22 cellular contexts compared by ENCODE assay signal in genomic region chr3:142953443-142953842, GRCh38. TPM values are rescaled to one million over a fixed set of nuclear protein-coding genes. Genes with fewer than 3 reads are reported as not detected.
A peak's percentile ranks its signal among the peaks of the same experiment; 100 is the strongest.
DNase-seq lines count a peak whose midpoint lies in the region; ATAC-seq, FAIRE-seq and TF ChIP-seq lines count a peak whose summit lies in the region.
"Had no signal": no experiment of that assay in that cellular context is flagged by ENCODE, and none has a peak within 500 bp of the region (broad histone marks: within the 10 kb centered on the region; RNA-seq: fewer than 3 reads in every experiment).

No MANE protein-coding gene starts in this region.

- DNase-seq in K562 (ENCODE audit: extremely low read depth in 1 of 4, low spot score in 3 of 4) (no peak), left lobe of liver (ENCODE audit: low spot score) (no peak), myocyte (ENCODE audit: low read depth) (peak; percentile 54)
- no peak for DNase-seq in activated naive CD8-positive, alpha-beta T cell treated with anti-CD3 and anti-CD28 coated beads, Interleukin-2, amount 50 U/mL, for 24 hours
- DNase-seq: C1 segment of cervical spinal cord; Calu3; CD4-positive, alpha-beta memory T cell; COR-L47; DMS53; DMS79 treated with DMSO at 0.1 percent for 48 hours; GF-D8; HFFc6 had no signal

- no peak for TF ChIP-seq CTCF in K562 (IDR thresholded peaks at IDR 0.05 in 2 of 3, conservative IDR thresholded peaks at IDR 0.05 in 1 of 3; ENCODE audit: insufficient read depth in 2 of 3, low read depth in 1 of 3, low read length in 3 of 3)

- no peaks in the 10 kb centered on the region for H3K36me3 ChIP-seq in K562 (ENCODE audit: control insufficient read depth, insufficient read depth, low read length)
- H3K36me3 ChIP-seq: HAP-1 had no signal

- H3K9me3 Mint-ChIP-seq in activated naive CD8-positive, alpha-beta T cell treated with anti-CD3 and anti-CD28 coated beads, Interleukin-2, amount 50 U/mL, for 24 hours = no peaks in the 10 kb centered on the region
- H3K9me3 Mint-ChIP-seq: CD4-positive, alpha-beta memory T cell; HFFc6 had no signal

- CTCF ChIA-PET in K562 (lab: Yijun Ruan, JAX; ENCODE audit: low intra/inter-chr PET ratio) = no interaction called here

- no peak for FAIRE-seq in K562 (lab: Jason Lieb, UNC)
- FAIRE-seq: GM12891, GM18507, H54 had no signal

- H3K27me3 ChIP-seq in K562 (ENCODE audit: control insufficient read depth in 2 of 2, insufficient read depth in 2 of 2, low read length in 2 of 2) = no peaks in the 10 kb centered on the region

- H3K27ac ChIP-seq in K562 (ENCODE audit: extremely low read depth, low read depth, low read length) = no peak overlapping the region

- ATAC-seq in K562 (peak; percentile 12; the same call in 2 of the 3 replicates), left lobe of liver (peak; percentile 35), HG03521 (IDR thresholded peaks at IDR 0.05; ENCODE audit: unreplicated experiment) (no peak), GM19463 (IDR thresholded peaks at IDR 0.05; ENCODE audit: unreplicated experiment) (no peak), HG02981 (IDR thresholded peaks at IDR 0.05; ENCODE audit: unreplicated experiment) (no peak)
- ATAC-seq in activated naive CD8-positive, alpha-beta T cell treated with anti-CD3 and anti-CD28 coated beads, Interleukin-2, amount 50 U/mL, for 24 hours = no peak

- no peaks in the 10 kb centered on the region for H3K79me2 ChIP-seq in K562 (ENCODE audit: control insufficient read depth, insufficient read depth, low read length)

- TF ChIP-seq EP300 in K562 (IDR thresholded peaks at IDR 0.05; ENCODE audit: low read length) = no peak

- in situ Hi-C loops in K562 (cut with MboI) = no loop called here

- H3K9me1 ChIP-seq in K562 (ENCODE audit: control insufficient read depth, insufficient read depth, low read length) = no peaks in the 10 kb centered on the region

- H3K27ac Mint-ChIP-seq in activated naive CD8-positive, alpha-beta T cell treated with anti-CD3 and anti-CD28 coated beads, Interleukin-2, amount 50 U/mL, for 24 hours = no peak overlapping the region
- H3K27ac Mint-ChIP-seq: CD4-positive, alpha-beta memory T cell; HFFc6 had no signal

- POLR2A ChIA-PET in K562 (lab: Yijun Ruan, JAX) = interaction anchor here (1.3 to 2.1 kb wide), 4 partner anchors 8 to 110 kb away, joined by 3 to 6 read pairs (median 4); no protein-coding TSS in a partner anchor

- 45% methylated on average over 3 of the region's 3 CpGs for WGBS in K562 (ENCODE audit: insufficient coverage, low coverage, missing lambda C conversion rate)

- H4K20me1 ChIP-seq in K562 (replicated peaks; ENCODE audit: control insufficient read depth, insufficient read depth, low read length) = no peaks in the 10 kb centered on the region

- no peak overlapping the region for H3K9ac ChIP-seq in K562 (ENCODE audit: insufficient read depth in 1 of 2, low read depth in 2 of 2, low read length in 2 of 2)

- no TSS peak for BruUV-seq in K562 (replicated peaks; lab: Mats Ljungman, UMichigan)

- no peak overlapping the region for H3K4me3 ChIP-seq in K562
- H3K4me3 ChIP-seq: HAP-1 had no signal

- peaks cover 3 to 16% of the 10 kb centered on the region in 2 experiments; a peak in 3 of 5 replicates for H3K4me1 ChIP-seq in K562 (replicated peaks in 1 of 2; ENCODE audit: control insufficient read depth in 2 of 2, insufficient read depth in 2 of 2, low read length in 2 of 2)
- H3K4me1 ChIP-seq: HAP-1 had no signal

- no peak overlapping the region for H3K4me2 ChIP-seq in K562 (ENCODE audit: insufficient read depth, low read length)

- no peak for TF ChIP-seq RAD21 in K562 (CRISPR knock-in tag; conservative IDR thresholded peaks at IDR 0.05 in 1 of 2, IDR thresholded peaks at IDR 0.05 in 1 of 2)

- no peak overlapping the region for H3K4me3 Mint-ChIP-seq in activated naive CD8-positive, alpha-beta T cell treated with anti-CD3 and anti-CD28 coated beads, Interleukin-2, amount 50 U/mL, for 24 hours
- H3K4me3 Mint-ChIP-seq: CD4-positive, alpha-beta memory T cell; HFFc6 had no signal

- H3K9me3 ChIP-seq in K562 (replicated peaks; ENCODE audit: control insufficient read depth, insufficient read depth, low read depth, low read length) = no peaks in the 10 kb centered on the region
- H3K9me3 ChIP-seq: HAP-1 had no signal

- no peak for TF ChIP-seq POLR2A in K562 (conservative IDR thresholded peaks at IDR 0.05)

- peaks cover 34% of the 10 kb centered on the region for H3K27me3 Mint-ChIP-seq in activated naive CD8-positive, alpha-beta T cell treated with anti-CD3 and anti-CD28 coated beads, Interleukin-2, amount 50 U/mL, for 24 hours

- H2AFZ ChIP-seq in K562 (ENCODE audit: low read depth, low read length) = peak overlapping the region; percentile 75

- H3K4me1 Mint-ChIP-seq in activated naive CD8-positive, alpha-beta T cell treated with anti-CD3 and anti-CD28 coated beads, Interleukin-2, amount 50 U/mL, for 24 hours = no peaks in the 10 kb centered on the region
- H3K4me1 Mint-ChIP-seq: CD4-positive, alpha-beta memory T cell had no signal

- H3K36me3 Mint-ChIP-seq in activated naive CD8-positive, alpha-beta T cell treated with anti-CD3 and anti-CD28 coated beads, Interleukin-2, amount 50 U/mL, for 24 hours (ENCODE audit: low read depth) = no peaks in the 10 kb centered on the region
- H3K36me3 Mint-ChIP-seq: CD4-positive, alpha-beta memory T cell had no signal

- intact Hi-C loops in K562 (cut with micrococcal nuclease) = no loop called here

TF ChIP-seq in K562, 482 proteins besides CTCF, POLR2A, EP300 and RAD21:
- no peak for TF ChIP-seq ZNF134 (CRISPR knock-in tag; conservative IDR thresholded peaks at IDR 0.05)
- TF ChIP-seq ZNF77 (CRISPR knock-in tag; IDR thresholded peaks at IDR 0.05) = no peak
- no peak for TF ChIP-seq E2F3 (CRISPR knock-in tag; IDR thresholded peaks at IDR 0.05)
- TF ChIP-seq STAG1 (CRISPR knock-in tag; IDR thresholded peaks at IDR 0.05; ENCODE audit: borderline replicate concordance) = no peak
- no peak for TF ChIP-seq ZNF561 (CRISPR knock-in tag; conservative IDR thresholded peaks at IDR 0.05)
- no peak for TF ChIP-seq SIN3B (IDR thresholded peaks at IDR 0.05; ENCODE audit: low read depth)
- TF ChIP-seq CREB1 (IDR thresholded peaks at IDR 0.05) = no peak
- no peak for TF ChIP-seq CREB1 (CRISPR knock-in tag; IDR thresholded peaks at IDR 0.05)
- no peak for TF ChIP-seq ZNF507 (tag; conservative IDR thresholded peaks at IDR 0.05)
- TF ChIP-seq SP1 (CRISPR knock-in tag; IDR thresholded peaks at IDR 0.05) = no peak

RNA-seq across cellular contexts. Expression of gene PAQR9, which starts 10.0 kb away (rescaled TPM):
- total RNA-seq in K562 (2011; cell fraction: chromatin; rRNA removed; ENCODE audit: low replicate concordance) = 0.53 and 1.0 TPM in 2 replicates
- 1.4 and 2.0 TPM in 2 replicates for total RNA-seq in K562 (2011; cell fraction: nucleolus; rRNA removed)
- total RNA-seq in K562 (2011; cell fraction: nucleoplasm; rRNA removed) = 0.92 and 1.8 TPM in 2 replicates
- total RNA-seq in K562 (2014; rRNA removed) = 0.27 and 0.29 TPM in 2 replicates
- 0.07 and 0.16 TPM in 2 replicates for total RNA-seq in K562 (2014; rRNA removed; fragmentation: Illumina TruSeq; extraction: Trizol)
- total RNA-seq in K562 (2015; rRNA removed; fragmentation: Illumina TruSeq; extraction: Trizol) = 0.04 TPM in 1 of 2 replicates, not detected in the other
- total RNA-seq in K562 (2021) = 0.40 and 0.58 TPM in 2 replicates
- 0.12 and 0.39 TPM in 2 replicates for polyA plus RNA-seq in K562 (2011; rRNA removed)
- polyA plus RNA-seq in K562 (2011; cell fraction: cytosol; rRNA removed) = 0.12 and 1.3 TPM in 2 replicates
- polyA plus RNA-seq in K562 (2011; cell fraction: nucleus; rRNA removed) = 0.20 and 1.0 TPM in 2 replicates
- polyA plus RNA-seq in K562 (2012) = 0.11 and 0.31 TPM in 2 replicates
- 0.21 and 0.22 TPM in 2 replicates for polyA plus RNA-seq in K562 (2014; fragmentation: Illumina TruSeq; extraction: Trizol)
- under 1 TPM; 0.08 to 0.13 TPM for polyA plus RNA-seq in K562 (2014; fragmentation: Nextera tagmentation; extraction: Ambion mirVana)
- polyA plus RNA-seq in K562 (2014; rRNA removed) = 0.33 and 0.47 TPM in 2 replicates
- 0.18 and 0.39 TPM in 2 replicates for polyA minus RNA-seq in K562 (2011; rRNA and poly(A)+ RNA removed)
- polyA minus RNA-seq in K562 (2011; cell fraction: cytosol; rRNA and poly(A)+ RNA removed) = not detected in 2 replicates
- polyA minus RNA-seq in K562 (2011; cell fraction: nucleus; rRNA and poly(A)+ RNA removed) = 0.27 and 0.56 TPM in 2 replicates
- total RNA-seq in left lobe of liver = 11.5 TPM
- not detected in 2 replicates for total RNA-seq in myocyte
- polyA plus RNA-seq in myocyte (2012) = not detected
- total RNA-seq: A172; CD4-positive, alpha-beta memory T cell; G401 had no signal
- polyA plus RNA-seq: BJ; CD4-positive, alpha-beta memory T cell had no signal

RNA-seq across cellular contexts. Expression of gene U2SURP, which starts 47.9 kb away (rescaled TPM):
- total RNA-seq in K562 (2011; cell fraction: chromatin; rRNA removed; ENCODE audit: low replicate concordance) = 224 and 739 TPM in 2 replicates
- total RNA-seq in K562 (2011; cell fraction: nucleolus; rRNA removed) = 79.4 and 92.0 TPM in 2 replicates
- 184 and 255 TPM in 2 replicates for total RNA-seq in K562 (2011; cell fraction: nucleoplasm; rRNA removed)
- total RNA-seq in K562 (2014; rRNA removed) (116 and 128 TPM in 2 replicates), K562 (2014; rRNA removed; fragmentation: Illumina TruSeq; extraction: Trizol) (280 and 375 TPM in 2 replicates), K562 (2015; rRNA removed; fragmentation: Illumina TruSeq; extraction: Trizol) (193 and 205 TPM in 2 replicates), K562 (2021) (198 and 199 TPM in 2 replicates), left lobe of liver (25.6 TPM), myocyte (47.2 and 56.4 TPM in 2 replicates)
- polyA plus RNA-seq in K562 (2011; rRNA removed) (108 and 140 TPM in 2 replicates), K562 (2014; fragmentation: Illumina TruSeq; extraction: Trizol) (174 and 178 TPM in 2 replicates), K562 (2014; fragmentation: Nextera tagmentation; extraction: Ambion mirVana) (100 to 1,000 TPM; 191 to 322 TPM), K562 (2014; rRNA removed) (97.8 and 140 TPM in 2 replicates)
- 8.8 and 22.2 TPM in 2 replicates for polyA plus RNA-seq in K562 (2011; cell fraction: cytosol; rRNA removed)
- polyA plus RNA-seq in K562 (2011; cell fraction: nucleus; rRNA removed) = 182 and 207 TPM in 2 replicates
- polyA plus RNA-seq in K562 (2012) = 66.4 and 103 TPM in 2 replicates
- polyA minus RNA-seq in K562 (2011; rRNA and poly(A)+ RNA removed) = 269 and 309 TPM in 2 replicates
- polyA minus RNA-seq in K562 (2011; cell fraction: cytosol; rRNA and poly(A)+ RNA removed) = 56.3 and 70.0 TPM in 2 replicates
- 193 and 346 TPM in 2 replicates for polyA minus RNA-seq in K562 (2011; cell fraction: nucleus; rRNA and poly(A)+ RNA removed)
- polyA plus RNA-seq in myocyte (2012) = 18.1 TPM

Comparison
In these comparisons a context has a peak if more than half of its experiments do, and no peak if none do; other contexts are left out.
1. ATAC-seq: peak in K562 (single experiment) and left lobe of liver (single experiment); none in HG03521 (single experiment), activated naive CD8-positive, alpha-beta T cell treated with anti-CD3 and anti-CD28 coated beads, Interleukin-2, amount 50 U/mL, for 24 hours (single experiment), GM19463 (single experiment) and HG02981 (single experiment).